Comparison of ENCODE assay signal across 11 cellular contexts in the genomic region with DNA sequence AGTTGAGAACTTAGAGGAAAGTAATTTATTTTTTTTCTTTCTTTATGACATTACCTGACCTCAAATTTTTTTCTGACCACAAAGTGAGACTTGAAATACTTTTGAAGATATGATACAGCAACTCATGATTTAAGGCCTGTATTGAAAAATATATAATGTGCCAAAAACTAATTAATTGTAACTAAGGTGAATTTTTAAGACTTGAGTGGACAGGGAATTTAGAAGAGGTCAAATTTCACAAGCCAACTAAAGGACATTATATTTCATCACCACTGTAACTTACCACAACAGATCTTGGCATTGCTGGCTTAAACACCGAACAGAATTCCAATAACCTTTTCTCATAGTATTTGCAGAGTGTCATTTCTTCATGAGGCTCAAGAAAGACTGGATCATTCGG. TPM values are rescaled to one million over a fixed set of nuclear protein-coding genes. Genes with fewer than 3 reads are reported as not detected.
DNase-seq lines count a peak whose midpoint lies in the region; ATAC-seq, FAIRE-seq and TF ChIP-seq lines count a peak whose summit lies in the region.
"Had no signal": no experiment of that assay in that cellular context is flagged by ENCODE, and none has a peak within 500 bp of the region (broad histone marks: within the 10 kb centered on the region; RNA-seq: fewer than 3 reads in every experiment).

No MANE protein-coding gene starts in this region.

- peak overlapping the region; percentile 78 for H3K4me2 ChIP-seq in A549

- no peaks in the 10 kb centered on the region for H3K9me3 Mint-ChIP-seq in activated CD8-positive, alpha-beta T cell treated with anti-CD3 and anti-CD28 coated beads, Interleukin-2, amount 10 ng/mL, durations not matched to agents 7 days and 5 days (ENCODE audit: insufficient read depth)

- peak; percentile 39 for FAIRE-seq in A549 (lab: Jason Lieb, UNC)
- peak; percentile 61 for FAIRE-seq in GM19239 (lab: Jason Lieb, UNC)

- peak overlapping the region; percentile 60 for H3K4me3 Mint-ChIP-seq in activated CD8-positive, alpha-beta T cell treated with anti-CD3 and anti-CD28 coated beads, Interleukin-2, amount 10 ng/mL, durations not matched to agents 7 days and 5 days

- TF ChIP-seq EP300 in A549 (IDR thresholded peaks at IDR 0.05): no peak

- peak overlapping the region; percentile 22 for H3K9ac ChIP-seq in iPS-18a (ENCODE audit: low read length)
- H3K9ac ChIP-seq: parathyroid adenoma had no signal

- peaks cover 33% of the 10 kb centered on the region for H3K4me1 Mint-ChIP-seq in activated CD8-positive, alpha-beta T cell treated with anti-CD3 and anti-CD28 coated beads, Interleukin-2, amount 10 ng/mL, durations not matched to agents 7 days and 5 days (ENCODE audit: low read depth)

- H3K27ac ChIP-seq in A549 (no peak overlapping the region; a peak in 1 of 6 replicates), iPS-18a (ENCODE audit: low read length) (no peak overlapping the region)
- H3K27ac ChIP-seq: cardiac muscle cell had no signal

- H3K36me3 Mint-ChIP-seq in activated CD8-positive, alpha-beta T cell treated with anti-CD3 and anti-CD28 coated beads, Interleukin-2, amount 10 ng/mL, durations not matched to agents 7 days and 5 days (ENCODE audit: low read depth): peaks cover 45% of the 10 kb centered on the region

- POLR2A ChIA-PET in A549 (lab: Yijun Ruan, JAX): no interaction called here
- POLR2A ChIA-PET in activated CD8-positive, alpha-beta T cell treated with anti-CD3 and anti-CD28 coated beads, Interleukin-2, amount 10 ng/mL, durations not matched to agents 7 days and 5 days (lab: Charles Lee): no interaction called here

- TF ChIP-seq RAD21 in A549 (conservative IDR thresholded peaks at IDR 0.05 in 1 of 2, IDR thresholded peaks at IDR 0.05 in 1 of 2): no peak

- WGBS in A549 (ENCODE audit: missing lambda C conversion rate): 48% methylated on average over 2 of the region's 2 CpGs

- DNase-seq in A549 (ENCODE audit: low read depth in 1 of 2, low spot score in 1 of 2) (no peak), GM19239 (ENCODE audit: insufficient read length, low spot score) (no peak), ecto neural progenitor cell (ENCODE audit: low spot score) (no peak), NCI-H1092 treated with DMSO at 0.1 percent for 48 hours (lab: John Stamatoyannopoulos, UW) (no peak), NCI-H748 treated with DMSO at 0.1 percent for 48 hours (lab: John Stamatoyannopoulos, UW) (no peak), NCI-H1105 (lab: John Stamatoyannopoulos, UW) (no peak)
- DNase-seq in activated CD8-positive, alpha-beta T cell treated with anti-CD3 and anti-CD28 coated beads, Interleukin-2, amount 10 ng/mL, durations not matched to agents 7 days and 5 days: no peak

- peaks cover 50% of the 10 kb centered on the region for H3K36me3 ChIP-seq in iPS-18a (ENCODE audit: control insufficient read depth, low read depth, low read length)

- H3K27ac Mint-ChIP-seq in activated CD8-positive, alpha-beta T cell treated with anti-CD3 and anti-CD28 coated beads, Interleukin-2, amount 10 ng/mL, durations not matched to agents 7 days and 5 days: peak overlapping the region; percentile 66

- CTCF ChIA-PET in A549 (lab: Yijun Ruan, JAX): interaction anchor here (1.0 to 2.5 kb wide), 2 partner anchors 11 kb away, joined by 3 to 15 read pairs; no protein-coding TSS in a partner anchor
- CTCF ChIA-PET in activated CD8-positive, alpha-beta T cell treated with anti-CD3 and anti-CD28 coated beads, Interleukin-2, amount 10 ng/mL, durations not matched to agents 7 days and 5 days (lab: Charles Lee): interaction anchor here (1.4 to 5.0 kb wide), 2 partner anchors 11 to 37 kb away, joined by 3 to 37 read pairs; no protein-coding TSS in a partner anchor

- no peak for TF ChIP-seq POLR2A in A549 (IDR thresholded peaks at IDR 0.05; ENCODE audit: low read length)

- no peak for TF ChIP-seq CTCF in A549 (IDR thresholded peaks at IDR 0.05)

- no peak for ATAC-seq in A549
- ATAC-seq in activated CD8-positive, alpha-beta T cell treated with anti-CD3 and anti-CD28 coated beads, Interleukin-2, amount 10 ng/mL, durations not matched to agents 7 days and 5 days: no peak

- H3K9me3 ChIP-seq in A549 (no peaks in the 10 kb centered on the region), iPS-18a (ENCODE audit: control insufficient read depth, low read depth, low read length) (no peaks in the 10 kb centered on the region)
- H3K9me3 ChIP-seq: vagina had no signal

- H3K4me1 ChIP-seq in A549 (peaks cover 14% of the 10 kb centered on the region), iPS-18a (ENCODE audit: control insufficient read depth, low read depth, low read length) (peaks cover 9% of the 10 kb centered on the region)
- H3K4me1 ChIP-seq: parathyroid adenoma had no signal

- H3K27me3 Mint-ChIP-seq in activated CD8-positive, alpha-beta T cell treated with anti-CD3 and anti-CD28 coated beads, Interleukin-2, amount 10 ng/mL, durations not matched to agents 7 days and 5 days (ENCODE audit: low read depth): no peaks in the 10 kb centered on the region

- H3K27me3 ChIP-seq in iPS-18a (ENCODE audit: control insufficient read depth, insufficient read depth, low read length): no peaks in the 10 kb centered on the region
- H3K27me3 ChIP-seq: cardiac muscle cell, vagina had no signal

- H3K4me3 ChIP-seq in A549 (peak overlapping the region; percentile 69; the same call in 2 of the 3 replicates), iPS-18a (ENCODE audit: low read length) (peak overlapping the region; percentile 89)

TF ChIP-seq in A549, 52 proteins besides CTCF, POLR2A, EP300 and RAD21:
- TF ChIP-seq ZC3H11A (IDR thresholded peaks at IDR 0.05) (no peak), MYC (IDR thresholded peaks at IDR 0.05; ENCODE audit: borderline replicate concordance, low read length) (no peak), ELK1 (IDR thresholded peaks at IDR 0.05; ENCODE audit: low read depth, low read length) (no peak), ESRRA (IDR thresholded peaks at IDR 0.05; ENCODE audit: borderline replicate concordance, low read length) (no peak), RARB (CRISPR knock-in tag; IDR thresholded peaks at IDR 0.05) (no peak), HOXB13 (CRISPR knock-in tag; IDR thresholded peaks at IDR 0.05; ENCODE audit: low read depth) (no peak), EHMT2 (IDR thresholded peaks at IDR 0.05; ENCODE audit: low read depth) (no peak), HOXA7 (CRISPR knock-in tag; IDR thresholded peaks at IDR 0.05) (no peak), SMC3 (IDR thresholded peaks at IDR 0.05) (no peak), ZFP36 (IDR thresholded peaks at IDR 0.05; ENCODE audit: borderline replicate concordance, partially characterized antibody) (no peak)
- TF ChIP-seq, protein P1, sequence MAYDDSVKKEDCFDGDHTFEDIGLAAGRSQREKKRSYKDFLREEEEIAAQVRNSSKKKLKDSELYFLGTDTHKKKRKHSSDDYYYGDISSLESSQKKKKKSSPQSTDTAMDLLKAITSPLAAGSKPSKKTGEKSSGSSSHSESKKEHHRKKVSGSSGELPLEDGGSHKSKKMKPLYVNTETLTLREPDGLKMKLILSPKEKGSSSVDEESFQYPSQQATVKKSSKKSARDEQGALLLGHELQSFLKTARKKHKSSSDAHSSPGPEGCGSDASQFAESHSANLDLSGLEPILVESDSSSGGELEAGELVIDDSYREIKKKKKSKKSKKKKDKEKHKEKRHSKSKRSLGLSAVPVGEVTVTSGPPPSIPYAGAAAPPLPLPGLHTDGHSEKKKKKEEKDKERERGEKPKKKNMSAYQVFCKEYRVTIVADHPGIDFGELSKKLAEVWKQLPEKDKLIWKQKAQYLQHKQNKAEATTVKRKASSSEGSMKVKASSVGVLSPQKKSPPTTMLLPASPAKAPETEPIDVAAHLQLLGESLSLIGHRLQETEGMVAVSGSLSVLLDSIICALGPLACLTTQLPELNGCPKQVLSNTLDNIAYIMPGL (CRISPR knock-in tag; IDR thresholded peaks at IDR 0.05; ENCODE audit: borderline replicate concordance): no peak
- TF ChIP-seq, protein P2, sequence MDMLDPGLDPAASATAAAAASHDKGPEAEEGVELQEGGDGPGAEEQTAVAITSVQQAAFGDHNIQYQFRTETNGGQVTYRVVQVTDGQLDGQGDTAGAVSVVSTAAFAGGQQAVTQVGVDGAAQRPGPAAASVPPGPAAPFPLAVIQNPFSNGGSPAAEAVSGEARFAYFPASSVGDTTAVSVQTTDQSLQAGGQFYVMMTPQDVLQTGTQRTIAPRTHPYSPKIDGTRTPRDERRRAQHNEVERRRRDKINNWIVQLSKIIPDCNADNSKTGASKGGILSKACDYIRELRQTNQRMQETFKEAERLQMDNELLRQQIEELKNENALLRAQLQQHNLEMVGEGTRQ (IDR thresholded peaks at IDR 0.05): no peak
- TF ChIP-seq, protein P3, sequence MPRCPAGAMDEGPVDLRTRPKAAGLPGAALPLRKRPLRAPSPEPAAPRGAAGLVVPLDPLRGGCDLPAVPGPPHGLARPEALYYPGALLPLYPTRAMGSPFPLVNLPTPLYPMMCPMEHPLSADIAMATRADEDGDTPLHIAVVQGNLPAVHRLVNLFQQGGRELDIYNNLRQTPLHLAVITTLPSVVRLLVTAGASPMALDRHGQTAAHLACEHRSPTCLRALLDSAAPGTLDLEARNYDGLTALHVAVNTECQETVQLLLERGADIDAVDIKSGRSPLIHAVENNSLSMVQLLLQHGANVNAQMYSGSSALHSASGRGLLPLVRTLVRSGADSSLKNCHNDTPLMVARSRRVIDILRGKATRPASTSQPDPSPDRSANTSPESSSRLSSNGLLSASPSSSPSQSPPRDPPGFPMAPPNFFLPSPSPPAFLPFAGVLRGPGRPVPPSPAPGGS (IDR thresholded peaks at IDR 0.05): no peak
TF ChIP-seq in A549: peak in this region for 0.

RNA-seq across cellular contexts. Expression of gene CCNH, which starts 1.8 kb away (rescaled TPM):
- 64.8 and 85.1 TPM in 2 replicates for polyA plus RNA-seq in A549 (2011; rRNA removed)
- 34.1 and 35.4 TPM in 2 replicates for polyA plus RNA-seq in A549 (2012; cell fraction: cytosol; rRNA removed)
- 17.6 and 25.1 TPM in 2 replicates for polyA plus RNA-seq in A549 (2012; cell fraction: nucleus; rRNA removed)
- polyA plus RNA-seq in A549 (2017; fragmentation: RNase III; extraction: RNeasy Plus Mini Kit Qiagen cat#74134 plus additional on column Dnase treatment): 72.9 to 79.7 TPM (median 74.1 TPM) in 3 replicates
- 69.6 and 87.6 TPM in 2 replicates for polyA minus RNA-seq in A549 (2011; rRNA and poly(A)+ RNA removed)
- 10 to 100 TPM; 51.0 to 56.2 TPM for total RNA-seq in activated CD8-positive, alpha-beta T cell treated with anti-CD3 and anti-CD28 coated beads, Interleukin-2, amount 10 ng/mL, durations not matched to agents 7 days and 5 days
